Comparison of ENCODE assay signal across 1 cellular context in genomic region chr1:22184892-22185612, GRCh38.
A peak's percentile ranks its signal among the peaks of the same experiment; 100 is the strongest.
TF ChIP-seq lines count a peak whose summit lies in the region.

No MANE protein-coding gene starts in this region.

TF ChIP-seq in GM12878, 131 proteins besides CTCF, POLR2A, EP300 and RAD21 (continued from another document):
- TF ChIP-seq BCLAF1 (IDR thresholded peaks at IDR 0.05) (no peak), RUNX3 (IDR thresholded peaks at IDR 0.05; ENCODE audit: low read length) (no peak), ZNF217 (IDR thresholded peaks at IDR 0.05) (no peak), E2F4 (IDR thresholded peaks at IDR 0.05; ENCODE audit: low read depth, low read length) (no peak), ZNF207 (IDR thresholded peaks at IDR 0.05; ENCODE audit: borderline replicate concordance) (no peak), JUNB (IDR thresholded peaks at IDR 0.05) (0 out of 2 replicates have a peak, but pooled peaks have one; percentile 9), NFIC (IDR thresholded peaks at IDR 0.05; ENCODE audit: low read depth, low read length) (no peak), MAX (IDR thresholded peaks at IDR 0.05; ENCODE audit: low read depth, low read length) (no peak), SUZ12 (IDR thresholded peaks at IDR 0.05; ENCODE audit: unreplicated experiment) (no peak), BHLHE40 (IDR thresholded peaks at IDR 0.05; ENCODE audit: borderline replicate concordance in 1 of 2, low read depth in 2 of 2, low read length in 1 of 2) (no peak)
